21 cellular contexts compared by ENCODE assay signal in the genomic region with DNA sequence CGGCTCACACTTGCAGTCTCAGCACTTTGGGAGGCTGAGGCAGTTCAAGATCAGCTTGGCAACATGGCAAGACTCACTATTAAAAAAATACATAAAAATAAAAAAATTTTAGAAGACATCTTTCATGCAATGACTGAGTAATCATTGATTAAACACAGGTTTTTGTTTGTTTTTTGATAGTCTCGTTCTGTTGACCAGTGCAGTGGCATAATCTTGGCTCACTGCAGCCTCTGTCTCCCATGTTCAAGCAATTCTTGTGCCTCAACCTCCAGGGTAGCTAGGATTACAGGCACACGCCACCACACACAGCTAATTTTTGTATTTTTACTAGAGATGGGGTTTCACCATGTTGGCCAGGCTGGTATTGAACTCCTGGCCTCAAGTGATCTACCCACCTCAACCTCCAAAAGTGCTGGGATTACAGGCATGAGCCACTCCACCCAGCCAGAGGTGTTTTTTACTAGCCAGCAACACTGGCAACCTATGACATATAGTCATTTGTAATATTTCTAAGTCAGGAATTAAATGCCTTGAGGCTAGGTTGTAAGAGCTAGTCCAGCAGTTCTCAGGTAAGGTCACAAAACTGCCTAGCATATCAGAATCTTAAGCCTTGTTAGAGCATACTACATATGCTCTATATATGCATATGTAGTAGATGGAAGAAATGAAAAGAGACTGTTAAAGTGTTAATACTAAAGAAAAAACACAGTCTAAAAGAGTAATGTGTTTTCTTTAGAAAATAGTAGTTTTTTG.
"Had no signal": no experiment of that assay in that cellular context is flagged by ENCODE, and none has a peak within 500 bp of the region (broad histone marks: within the 10 kb centered on the region; RNA-seq: fewer than 3 reads in every experiment).

No MANE protein-coding gene starts in this region.

- H3K27me3 ChIP-seq: ascending aorta, gastroesophageal sphincter, heart left ventricle, stomach had no signal

- H3K9me3 ChIP-seq: ascending aorta, gastroesophageal sphincter, heart left ventricle, stomach had no signal

- H3K27me3 Mint-ChIP-seq: activated CD4-positive, alpha-beta memory T cell treated with anti-CD3 and anti-CD28 coated beads for 36 hours; activated T-helper 17 cell treated with anti-CD3 and anti-CD28 coated beads, Interleukin-2, amount 50 U/mL, for 72 hours; memory B cell; type B pancreatic cell had no signal

- DNase-seq: activated CD4-positive, alpha-beta memory T cell treated with anti-CD3 and anti-CD28 coated beads for 36 hours; activated CD4-positive, alpha-beta T cell treated with anti-CD3 and anti-CD28 coated beads for 4 hours; activated naive CD4-positive, alpha-beta T cell; activated T-cell treated with anti-CD3 and anti-CD28 coated beads, Interleukin-2, amount 50 U/mL, for 1 hour; effector CD4-positive, alpha-beta T cell; heart left ventricle; nephron progenitor cell; nucleus accumbens; posterior cingulate gyrus; retina; stimulated activated CD4-positive, alpha-beta T cell treated with anti-CD3 and anti-CD28 coated beads, Interleukin-12 subunit alpha, Interleukin-12 subunit beta, amount 100 ng/mL, for 4 hours; stimulated activated CD4-positive, alpha-beta T cell treated with anti-CD3 and anti-CD28 coated beads, Interleukin-2, amount 100 ng/mL, for 24 hours; stomach; SW 1271; T-helper 2 cell had no signal

- H3K4me3 ChIP-seq: ascending aorta, gastroesophageal sphincter, heart left ventricle, stomach had no signal

- H3K27ac Mint-ChIP-seq: activated CD4-positive, alpha-beta memory T cell treated with anti-CD3 and anti-CD28 coated beads for 36 hours; memory B cell; type B pancreatic cell had no signal

- H3K9me3 Mint-ChIP-seq: activated CD4-positive, alpha-beta memory T cell treated with anti-CD3 and anti-CD28 coated beads for 36 hours; activated T-helper 17 cell treated with anti-CD3 and anti-CD28 coated beads, Interleukin-2, amount 50 U/mL, for 72 hours; memory B cell; nephron progenitor cell; type B pancreatic cell had no signal

- ATAC-seq: activated T-helper 17 cell treated with anti-CD3 and anti-CD28 coated beads, Interleukin-2, amount 50 U/mL, for 72 hours; esophagus mucosa; gastroesophageal sphincter; heart left ventricle had no signal

- H3K4me3 Mint-ChIP-seq: activated CD4-positive, alpha-beta memory T cell treated with anti-CD3 and anti-CD28 coated beads for 36 hours; activated T-helper 17 cell treated with anti-CD3 and anti-CD28 coated beads, Interleukin-2, amount 50 U/mL, for 72 hours; memory B cell; nephron progenitor cell; type B pancreatic cell had no signal

- H3K4me1 ChIP-seq: ascending aorta, heart left ventricle had no signal

- H3K27ac ChIP-seq: ascending aorta, gastroesophageal sphincter, heart left ventricle, stomach had no signal

- H3K4me1 Mint-ChIP-seq: activated T-helper 17 cell treated with anti-CD3 and anti-CD28 coated beads, Interleukin-2, amount 50 U/mL, for 72 hours; nephron progenitor cell had no signal
